Comparison of ENCODE assay signal across 36 cellular contexts in the genomic region with DNA sequence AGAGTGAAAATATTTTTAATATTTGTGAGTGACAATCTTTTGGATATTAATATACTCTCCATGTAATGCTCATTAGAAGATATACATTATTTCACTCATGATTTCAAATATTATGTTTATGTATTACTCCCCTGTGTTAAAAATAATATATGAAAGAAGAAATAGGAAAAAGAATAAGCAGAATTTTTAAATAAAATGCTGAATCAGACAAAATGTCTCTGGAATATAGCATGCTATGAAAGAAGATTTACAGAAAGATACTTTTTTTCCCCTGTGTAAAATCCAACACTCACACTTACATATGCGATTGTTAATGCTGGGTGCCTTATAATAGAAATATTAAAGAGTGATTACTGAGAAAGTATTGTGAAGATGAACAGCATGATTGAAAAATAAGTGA.
"Had no signal": no experiment of that assay in that cellular context is flagged by ENCODE, and none has a peak within 500 bp of the region (broad histone marks: within the 10 kb centered on the region; RNA-seq: fewer than 3 reads in every experiment).

No MANE protein-coding gene starts in this region.

- H3K9me3 ChIP-seq: MG63 had no signal

- H3K27me3 ChIP-seq: MG63 had no signal

- DNase-seq: Karpas-422, Kasumi-1, MG63, MM.1S, MV-4-11, NCI-H1048, NCI-H1092, NCI-H1092 treated with DMSO at 0.1 percent for 48 hours, NCI-H1105, NCI-H1105 treated with DMSO at 0.1 percent for 48 hours, NCI-H1417, NCI-H1417 treated with DMSO at 0.1 percent for 48 hours, NCI-H1436, NCI-H1436 treated with DMSO at 0.1 percent for 48 hours, NCI-H146, NCI-H1694, NCI-H1694 treated with DMSO at 0.1 percent for 48 hours, NCI-H187, NCI-H187 treated with DMSO at 0.1 percent for 48 hours, NCI-H1930, NCI-H2029, NCI-H2029 treated with DMSO at 0.1 percent for 48 hours, NCI-H2081, NCI-H2081 treated with DMSO at 0.1 percent for 48 hours, NCI-H2107, NCI-H2171, NCI-H2171 treated with DMSO at 0.1 percent for 48 hours, NCI-H2227 treated with DMSO at 0.1 percent for 48 hours, NCI-H226, NCI-H345, NCI-H446, NCI-H446 treated with DMSO at 0.1 percent for 48 hours, NCI-H510A, NCI-H510A treated with DMSO at 0.1 percent for 48 hours, NCI-H524, NCI-H524 treated with DMSO at 0.1 percent for 48 hours had no signal

- H3K4me3 ChIP-seq: MG63 had no signal

- H3K36me3 ChIP-seq: MG63 had no signal
